ENCODE assay signal across 8 cellular contexts in genomic region chr1:58815680-58816071, GRCh38. TPM values are rescaled to one million over a fixed set of nuclear protein-coding genes. Genes with fewer than 3 reads are reported as not detected.
DNase-seq lines count a peak whose midpoint lies in the region; ATAC-seq and TF ChIP-seq lines count a peak whose summit lies in the region.

No MANE protein-coding gene starts in this region.

- DNase-seq in GM12865 (ENCODE audit: low read depth) (peak; percentile 29), Peyer's patch (peak; percentile 34 to 78 (median 70)), NCI-H2107 (lab: John Stamatoyannopoulos, UW) (no peak), foreskin melanocyte (no peak)
- no peak for DNase-seq in effector memory CD8-positive, alpha-beta T cell
- DNase-seq in activated CD4-positive, alpha-beta T cell treated with anti-CD3 and anti-CD28 coated beads for 48 hours: no peak

- H3K9me3 ChIP-seq in Peyer's patch: no peaks in the 10 kb centered on the region
- no peaks in the 10 kb centered on the region for H3K9me3 ChIP-seq in muscle layer of duodenum (ENCODE audit: control insufficient read depth in 1 of 2, low read length in 2 of 2)

- no peak for TF ChIP-seq POLR2A in Peyer's patch (IDR thresholded peaks at IDR 0.05)

- H3K36me3 ChIP-seq in Peyer's patch (no peaks in the 10 kb centered on the region), muscle layer of duodenum (ENCODE audit: control insufficient read depth in 1 of 2, insufficient read depth in 2 of 2, low read length in 2 of 2) (no peaks in the 10 kb centered on the region)

- no peaks in the 10 kb centered on the region for H3K27me3 ChIP-seq in Peyer's patch
- no peaks in the 10 kb centered on the region for H3K27me3 ChIP-seq in muscle layer of duodenum (ENCODE audit: low read depth, low read length)

- TF ChIP-seq CTCF in GM12865 (IDR thresholded peaks at IDR 0.05; ENCODE audit: insufficient read depth, low read depth, low read length, missing control alignments) (no peak), Peyer's patch (IDR thresholded peaks at IDR 0.05) (no peak)

- ATAC-seq in HG02588 (IDR thresholded peaks at IDR 0.05; ENCODE audit: unreplicated experiment): peak; percentile 16
- ATAC-seq in effector memory CD8-positive, alpha-beta T cell (replicated peaks): no peak

- H3K27ac ChIP-seq in Peyer's patch: peak overlapping the region; percentile 84 to 94 (median 91)
- H3K27ac ChIP-seq in muscle layer of duodenum (ENCODE audit: low read length): peak overlapping the region; percentile 92

- no peaks in the 10 kb centered on the region for H3K9me3 Mint-ChIP-seq in effector memory CD8-positive, alpha-beta T cell

- H3K27ac Mint-ChIP-seq in effector memory CD8-positive, alpha-beta T cell: peak overlapping the region; percentile 91

- H3K4me1 ChIP-seq in Peyer's patch (peaks cover 0 to 25% (median 5%) of the 10 kb centered on the region in 4 donors), muscle layer of duodenum (ENCODE audit: control insufficient read depth in 1 of 2, insufficient read depth in 2 of 2, low read length in 2 of 2) (peaks cover 0 to 4% of the 10 kb centered on the region in 2 donors)

- H3K4me3 Mint-ChIP-seq in effector memory CD8-positive, alpha-beta T cell: peak overlapping the region; percentile 89 to 91

- no peaks in the 10 kb centered on the region for H3K27me3 Mint-ChIP-seq in effector memory CD8-positive, alpha-beta T cell

- H3K36me3 Mint-ChIP-seq in effector memory CD8-positive, alpha-beta T cell (ENCODE audit: insufficient read depth): peaks cover 3% of the 10 kb centered on the region

- peaks cover 37 to 42% of the 10 kb centered on the region in 2 donors for H3K4me1 Mint-ChIP-seq in effector memory CD8-positive, alpha-beta T cell (ENCODE audit: low read depth in 2 of 2)

- H3K4me3 ChIP-seq in GM12865 (ENCODE audit: low read depth, low read length): peak overlapping the region; percentile 89
- H3K4me3 ChIP-seq in Peyer's patch: peak overlapping the region; percentile 37 to 64 (median 56)
- peak overlapping the region; percentile 72 to 77 for H3K4me3 ChIP-seq in muscle layer of duodenum (ENCODE audit: low read depth in 1 of 2, low read length in 2 of 2)

RNA-seq across cellular contexts. Expression of gene JUN, which starts 31.8 kb away (rescaled TPM):
- total RNA-seq in Peyer's patch: 100 to 1,000 TPM; 158 to 277 (median 208) TPM

Comparison
In these comparisons a context has a peak if more than half of its experiments do, and no peak if none do; other contexts are left out.
1. DNase-seq: peak in GM12865 (single experiment) and Peyer's patch (3 of 3); none in effector memory CD8-positive, alpha-beta T cell (0 of 3), NCI-H2107 (single experiment), foreskin melanocyte (single experiment) and activated CD4-positive, alpha-beta T cell treated with anti-CD3 and anti-CD28 coated beads for 48 hours (single experiment).
2. Peak in every context shown above with its lines, with median percentiles within 50 percentile points of each other: H3K4me3 ChIP-seq.